In genomic region chr17:50273654-50274040, GRCh38 we compare ENCODE assay signal across 10 cellular contexts. TPM values are rescaled to one million over a fixed set of nuclear protein-coding genes. Genes with fewer than 3 reads are reported as not detected.
DNase-seq lines count a peak whose midpoint lies in the region; ATAC-seq and TF ChIP-seq lines count a peak whose summit lies in the region.
"Had no signal": no experiment of that assay in that cellular context is flagged by ENCODE, and none has a peak within 500 bp of the region (broad histone marks: within the 10 kb centered on the region; RNA-seq: fewer than 3 reads in every experiment).

No MANE protein-coding gene starts in this region.

- H3K27ac ChIP-seq in IMR-90 (ENCODE audit: insufficient read depth, low read length) (peak overlapping the region; percentile 73), ovary (peak overlapping the region; percentile 74 to 92), adrenal gland (no peak overlapping the region)

- peak overlapping the region; percentile 63 for H3K9ac ChIP-seq in IMR-90 (ENCODE audit: low read depth, low read length)

- in situ Hi-C loops in IMR-90 (cut with MboI; ENCODE audit: low sequenced_read_pairs) = loop anchor here (5.0 kb wide), 1 partner anchor 76 kb away; no protein-coding TSS in a partner anchor

- no peak for TF ChIP-seq RAD21 in IMR-90 (IDR thresholded peaks at IDR 0.05; ENCODE audit: low read length)

- peak overlapping the region; percentile 98 for H3K4ac ChIP-seq in IMR-90 (ENCODE audit: low read depth, low read length)

- peaks cover 40% of the 10 kb centered on the region for H3K4me1 ChIP-seq in IMR-90 (ENCODE audit: control insufficient read depth, insufficient read depth, low read length)
- H3K4me1 ChIP-seq in ovary (ENCODE audit: insufficient read depth) = peaks cover 19% of the 10 kb centered on the region
- H3K4me1 ChIP-seq in adrenal gland (replicated peaks in 1 of 2) = no peaks in the 10 kb centered on the region

- H3K4me3 Mint-ChIP-seq in CD14-positive monocyte (peak overlapping the region; percentile 52 to 79), endothelial cell (ENCODE audit: unreplicated experiment) (peak overlapping the region; percentile 91)
- H3K4me3 Mint-ChIP-seq: natural killer cell had no signal

- dilution Hi-C loops in IMR-90 (cut with HindIII; ENCODE audit: low sequenced_read_pairs, unreplicated experiment) = no loop called here

- H3K36me3 Mint-ChIP-seq in CD14-positive monocyte = no peaks in the 10 kb centered on the region
- peaks cover 6% of the 10 kb centered on the region for H3K36me3 Mint-ChIP-seq in endothelial cell (ENCODE audit: low read depth, unreplicated experiment)
- H3K36me3 Mint-ChIP-seq: natural killer cell had no signal

- H3K27me3 ChIP-seq in IMR-90 (ENCODE audit: control insufficient read depth, insufficient read depth, low read length) (no peaks in the 10 kb centered on the region), ovary (no peaks in the 10 kb centered on the region), adrenal gland (peaks cover 13% of the 10 kb centered on the region)

- CTCF ChIA-PET in IMR-90 (lab: Yijun Ruan, JAX) = interaction anchor here (1.1 to 2.1 kb wide), 5 partner anchors 23 to 104 kb away, joined by 3 to 10 read pairs (median 4); no protein-coding TSS in a partner anchor

- POLR2A ChIA-PET in IMR-90 (lab: Charles Lee; ENCODE audit: unreplicated experiment) = interaction anchor here (0.9 kb wide), 1 partner anchor 72 kb away, joined by 5 read pairs; no protein-coding TSS in a partner anchor

- H3K9me3 ChIP-seq in IMR-90 (ENCODE audit: control insufficient read depth, insufficient read depth, low read length) = no peaks in the 10 kb centered on the region
- no peaks in the 10 kb centered on the region for H3K9me3 ChIP-seq in ovary
- H3K9me3 ChIP-seq in adrenal gland (replicated peaks in 1 of 3) = no peaks in the 10 kb centered on the region
- H3K9me3 ChIP-seq: gastrocnemius medialis had no signal

- peak overlapping the region; percentile 75 to 97 for H4K8ac ChIP-seq in IMR-90 (ENCODE audit: low read depth in 2 of 2, low read length in 2 of 2)

- H3K4me1 Mint-ChIP-seq in CD14-positive monocyte (peaks cover 29% of the 10 kb centered on the region), endothelial cell (ENCODE audit: unreplicated experiment) (peaks cover 22% of the 10 kb centered on the region)

- H3K9me1 ChIP-seq in IMR-90 (ENCODE audit: insufficient read depth, low read length) = peaks cover 32% of the 10 kb centered on the region

- H3K4me2 ChIP-seq in IMR-90 (ENCODE audit: low read depth, low read length) = peak overlapping the region; percentile 35

- no peak for TF ChIP-seq POLR2A in IMR-90 (IDR thresholded peaks at IDR 0.05; ENCODE audit: low read depth, low read length)
- no peak for TF ChIP-seq POLR2A in ovary (IDR thresholded peaks at IDR 0.05)
- TF ChIP-seq POLR2A in adrenal gland (IDR thresholded peaks at IDR 0.05) = no peak

- no peaks in the 10 kb centered on the region for H3K36me3 ChIP-seq in IMR-90 (ENCODE audit: control insufficient read depth, insufficient read depth, low read length)
- no peaks in the 10 kb centered on the region for H3K36me3 ChIP-seq in ovary
- H3K36me3 ChIP-seq in adrenal gland (replicated peaks in 1 of 2) = no peaks in the 10 kb centered on the region
- H3K36me3 ChIP-seq: gastrocnemius medialis had no signal

- peak overlapping the region; percentile 71 for H3K18ac ChIP-seq in IMR-90 (ENCODE audit: low read depth, low read length)

- no peak overlapping the region for H3K4me3 ChIP-seq in IMR-90 (ENCODE audit: insufficient read depth, low read depth, low read length)
- H3K4me3 ChIP-seq in ovary = no peak overlapping the region
- no peak overlapping the region for H3K4me3 ChIP-seq in adrenal gland

- peak overlapping the region; percentile 99 for H2AK5ac ChIP-seq in IMR-90 (ENCODE audit: low read depth, low read length)

- H2BK5ac ChIP-seq in IMR-90 (ENCODE audit: low read depth, low read length, poor library complexity, severe bottlenecking) = peak overlapping the region; percentile 46

- H3K9me3 Mint-ChIP-seq in CD14-positive monocyte = peaks cover 0 to 3% (median 0%) of the 10 kb centered on the region in 7 donors
- no peaks in the 10 kb centered on the region for H3K9me3 Mint-ChIP-seq in endothelial cell (ENCODE audit: unreplicated experiment)
- H3K9me3 Mint-ChIP-seq: natural killer cell had no signal

- peak overlapping the region; percentile 92 for H3K14ac ChIP-seq in IMR-90 (replicated peaks; ENCODE audit: low read depth, low read length)

- H2BK15ac ChIP-seq in IMR-90 (ENCODE audit: low read depth, low read length) = peak overlapping the region; percentile 99; the same call in 2 of the 3 replicates

- H4K20me1 ChIP-seq in IMR-90 (ENCODE audit: insufficient read depth, low read length) = no peaks in the 10 kb centered on the region

- peaks cover 17 to 51% of the 10 kb centered on the region in 2 experiments; a peak in 3 of 4 replicates for H3K79me1 ChIP-seq in IMR-90 (ENCODE audit: low read depth in 1 of 2, low read length in 2 of 2)

- WGBS in IMR-90 (ENCODE audit: extremely low coverage in 2 of 2, insufficient read length in 1 of 2), 2 experiments = no CpG with 5 or more reads among the region's 8 CpGs
- WGBS in ovary, 3 donors = 54 to 74% (median 73%) methylated on average over 8 of the region's 8 CpGs
- WGBS in adrenal gland, 4 donors = 63 to 70% (median 65%) methylated on average over 8 of the region's 8 CpGs

- H3K23ac ChIP-seq in IMR-90 (ENCODE audit: low read depth, low read length) = peak overlapping the region; percentile 93

- H3K27ac Mint-ChIP-seq in CD14-positive monocyte (no peak overlapping the region), endothelial cell (ENCODE audit: unreplicated experiment) (no peak overlapping the region)

- intact Hi-C loops in CD14-positive monocyte (cut with micrococcal nuclease) = no loop called here
- intact Hi-C loops in IMR-90 (cut with micrococcal nuclease) = loop anchor here (1.0 kb wide), 2 partner anchors 100 to 104 kb away; no protein-coding TSS in a partner anchor
- intact Hi-C loops in ovary (cut with DNase I) = loop anchor here in 3 of 4 donors (1.0 to 10.0 kb wide), 4 partner anchors 73 to 179 kb away; partner anchors contain the start of genes COL1A1 (in 2 of the 3) and PDK2 (in 1 of the 3)
- intact Hi-C loops in adrenal gland (cut with DNase I) = no loop called here

- no peak for TF ChIP-seq CTCF in CD14-positive monocyte (IDR thresholded peaks at IDR 0.05)
- no peak for TF ChIP-seq CTCF in IMR-90 (conservative IDR thresholded peaks at IDR 0.05; ENCODE audit: low read depth, low read length)
- no peak for TF ChIP-seq CTCF in endothelial cell (IDR thresholded peaks at IDR 0.05; ENCODE audit: unreplicated experiment)
- TF ChIP-seq CTCF in ovary (IDR thresholded peaks at IDR 0.05) = no peak
- TF ChIP-seq CTCF in adrenal gland (IDR thresholded peaks at IDR 0.05) = no peak

- peak overlapping the region; percentile 99 for H4K91ac ChIP-seq in IMR-90 (ENCODE audit: insufficient read depth, low read depth, low read length)

- ATAC-seq in IMR-90 (ENCODE audit: low read depth) (no peak), GM19351 (IDR thresholded peaks at IDR 0.05; ENCODE audit: unreplicated experiment) (no peak), GM18907 (IDR thresholded peaks at IDR 0.05; ENCODE audit: unreplicated experiment) (no peak)

- peak overlapping the region; percentile 99 for H2BK20ac ChIP-seq in IMR-90 (ENCODE audit: low read depth, low read length)

- peak overlapping the region; percentile 92 for H4K5ac ChIP-seq in IMR-90 (ENCODE audit: low read depth, low read length)

- peak overlapping the region; percentile 68; the same call in 1 of the 2 replicates for H3K56ac ChIP-seq in IMR-90 (ENCODE audit: extremely low read depth, insufficient read depth, low read length)

- DNase-seq in CD14-positive monocyte (ENCODE audit: low spot score) = no peak
- no peak for DNase-seq in IMR-90
- DNase-seq in endothelial cell (ENCODE audit: low spot score) = no peak
- DNase-seq in ovary = peak in 4 of 5 donors; percentile 19 to 47 (median 38)
- no peak for DNase-seq in activated T-cell treated with anti-CD3 and anti-CD28 coated beads, Interleukin-2, amount 50 U/mL, for 48 hours
- DNase-seq in adrenal gland = no peak
- DNase-seq: gastrocnemius medialis had no signal

- H3K27me3 Mint-ChIP-seq in CD14-positive monocyte (ENCODE audit: low read depth in 3 of 3) (peaks cover 20 to 44% (median 26%) of the 10 kb centered on the region in 3 donors), endothelial cell (ENCODE audit: unreplicated experiment) (peaks cover 14% of the 10 kb centered on the region)

- TF ChIP-seq EP300 in ovary (IDR thresholded peaks at IDR 0.05) = no peak

- peak overlapping the region; percentile 99 for H2BK120ac ChIP-seq in IMR-90 (ENCODE audit: low read depth, low read length)

- peak overlapping the region; percentile 94 for H2AK9ac ChIP-seq in IMR-90 (replicated peaks; ENCODE audit: low read depth, low read length, poor library complexity)

- peak overlapping the region; percentile 91 for H2AFZ ChIP-seq in IMR-90 (replicated peaks; ENCODE audit: low read length, poor library complexity)

- no TSS peak for BruUV-seq in IMR-90 (replicated peaks; lab: Mats Ljungman, UMichigan)

TF ChIP-seq in IMR-90, 13 proteins besides CTCF, POLR2A, EP300 and RAD21 (continues in another document):
- TF ChIP-seq USF2 (IDR thresholded peaks at IDR 0.05; ENCODE audit: low read depth, low read length) (no peak), CEBPB (IDR thresholded peaks at IDR 0.05; ENCODE audit: low read depth, low read length) (no peak), MXI1 (IDR thresholded peaks at IDR 0.05; ENCODE audit: borderline replicate concordance, low read depth, low read length) (no peak), SMC3 (IDR thresholded peaks at IDR 0.05; ENCODE audit: low read depth, low read length) (no peak), CHD1 (IDR thresholded peaks at IDR 0.05; ENCODE audit: low read depth, low read length) (no peak), FOS (IDR thresholded peaks at IDR 0.05; ENCODE audit: low read depth, low read length) (no peak), MAFK (IDR thresholded peaks at IDR 0.05; ENCODE audit: low read depth, low read length) (no peak)

RNA-seq across cellular contexts. Expression of gene TMEM92, which starts 0.6 kb away (rescaled TPM):
- polyA plus RNA-seq in CD14-positive monocyte (not detected), IMR-90 (2012; rRNA removed) (0.86 and 1.7 TPM in 2 replicates), ovary (1 to 10 TPM in 1 of 2 donors, under 1 TPM in 1; 0.32 to 2.5 TPM), adrenal gland (under 1 TPM in 1 of 3 donors, not detected in 2; 0.13 TPM)
- total RNA-seq in IMR-90 (2012; rRNA removed) (0.18 and 0.28 TPM in 2 replicates), endothelial cell (ENCODE audit: unreplicated experiment) (28.1 TPM), ovary (1 to 10 TPM in 6 of 7 donors, under 1 TPM in 1; 0.34 to 3.5 (median 1.6) TPM), adrenal gland (not detected)
- polyA plus RNA-seq in IMR-90 (2012; cell fraction: cytosol; rRNA removed) = 0.90 and 1.4 TPM in 2 replicates
- 1.0 and 1.1 TPM in 2 replicates for polyA plus RNA-seq in IMR-90 (2012; cell fraction: nucleus; rRNA removed; ENCODE audit: low replicate concordance)
- total RNA-seq: gastrocnemius medialis, natural killer cell had no signal

Comparison
In these comparisons a context has a peak if more than half of its experiments do, and no peak if none do; other contexts are left out.
1. DNase-seq: peak in ovary (4 of 5); none in CD14-positive monocyte (single experiment), IMR-90 (single experiment), endothelial cell (single experiment), activated T-cell treated with anti-CD3 and anti-CD28 coated beads, Interleukin-2, amount 50 U/mL, for 48 hours (0 of 2) and adrenal gland (0 of 7).
2. H3K27ac ChIP-seq: peak in IMR-90 (single experiment) and ovary (2 of 2); none in adrenal gland (0 of 5).
3. intact Hi-C loops: an anchor here in IMR-90 (1.0 kb wide) and ovary (1.0 to 10.0 kb wide); none called in CD14-positive monocyte and adrenal gland.